8 cellular contexts compared by ENCODE assay signal in the genomic region with DNA sequence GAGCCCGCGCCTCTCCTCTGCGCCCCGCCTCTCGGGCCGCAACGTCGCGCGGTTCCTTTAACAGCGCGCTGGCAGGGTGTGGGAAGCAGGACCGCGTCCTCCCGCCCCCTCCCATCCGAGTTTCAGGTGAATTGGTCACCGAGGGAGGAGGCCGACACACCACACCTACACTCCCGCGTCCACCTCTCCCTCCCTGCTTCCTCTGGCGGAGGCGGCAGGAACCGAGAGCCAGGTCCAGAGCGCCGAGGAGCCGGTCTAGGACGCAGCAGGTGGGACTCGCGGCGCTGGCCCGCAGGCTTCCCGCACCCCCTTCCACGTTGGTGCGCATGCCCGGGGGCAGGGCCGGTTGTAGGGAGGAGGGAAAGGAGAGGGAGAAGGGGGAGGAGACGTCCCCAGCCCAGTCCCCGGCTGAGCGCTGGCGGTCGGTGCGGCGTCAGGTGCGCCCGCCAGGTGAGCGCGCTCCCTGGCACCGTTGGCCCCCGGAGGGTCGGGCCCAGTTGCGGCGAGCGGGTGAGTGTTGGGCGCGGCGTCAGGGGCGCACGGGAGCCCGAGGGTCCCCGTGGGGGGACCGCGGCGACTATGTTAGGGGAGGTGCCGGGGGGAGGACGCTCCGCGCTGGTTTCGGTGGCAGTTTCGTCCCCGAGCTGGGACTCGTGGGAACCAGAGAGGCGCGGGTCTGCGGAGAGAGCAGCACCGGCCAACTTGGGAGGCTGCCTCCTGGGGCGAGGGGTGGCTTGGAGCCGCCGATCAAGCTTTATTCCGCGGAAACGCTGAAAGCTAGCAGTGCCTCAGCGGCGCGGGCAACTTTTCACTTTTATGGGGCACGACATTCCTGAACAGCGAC.
DNase-seq lines count a peak whose midpoint lies in the region; ATAC-seq and TF ChIP-seq lines count a peak whose summit lies in the region.

Gene OCLN, plus strand, starts transcription at position 400 of the 844 bp plus-strand sequence. CDS start 11,455 bp downstream, outside the sequence.

- TF ChIP-seq CTCF in C4-2B (conservative IDR thresholded peaks at IDR 0.05) = no peak; the same call in 1 of the 2 replicates
- no peak for TF ChIP-seq CTCF in RWPE1 (conservative IDR thresholded peaks at IDR 0.05; ENCODE audit: low read depth)

- TF ChIP-seq POLR2A in GM19193 (IDR thresholded peaks at IDR 0.05; ENCODE audit: extremely low read depth, insufficient read depth, insufficient read length) = peak; percentile 22

- H3K36me3 ChIP-seq in HUES6 (ENCODE audit: control insufficient read depth, insufficient read depth, low read length) = no peaks in the 10 kb centered on the region

- POLR2A ChIA-PET in RWPE1 (lab: Yijun Ruan, JAX; ENCODE audit: low non-redundant PET) = interaction anchor here (1.0 kb wide), 1 partner anchor 25 kb away, joined by 3 read pairs; no protein-coding TSS in a partner anchor

- H3K27me3 ChIP-seq in HUES6 (ENCODE audit: control insufficient read depth, insufficient read depth, low read length) = peaks cover 33% of the 10 kb centered on the region; the same call in 1 of the 2 replicates

- H3K4me3 ChIP-seq in HUES6 (ENCODE audit: low read depth, low read length) = peak within 1 kb of the TSS; percentile 86

- H3K4me1 ChIP-seq in HUES6 (ENCODE audit: control insufficient read depth, insufficient read depth, low read length) = peaks cover 30% of the 10 kb centered on the region

- no peaks in the 10 kb centered on the region for H3K9me3 ChIP-seq in HUES6 (ENCODE audit: control insufficient read depth, insufficient read depth, low read depth, low read length)

- peak within 1 kb of the TSS; percentile 88 for H3K27ac ChIP-seq in C4-2B
- H3K27ac ChIP-seq in HUES6 (ENCODE audit: low read depth, low read length) = peak within 1 kb of the TSS; percentile 73
- H3K27ac ChIP-seq in RWPE1 = no peak within 1 kb of the TSS

- H3K9ac ChIP-seq in HUES6 (ENCODE audit: low read length) = peak within 1 kb of the TSS; percentile 87

- peak; percentile 84 for DNase-seq in RWPE1 (ENCODE audit: low spot score)
- DNase-seq in cerebellar nuclear complex (lab: John Stamatoyannopoulos, UW) = peak; percentile 42
- peak; percentile 94 for DNase-seq in left kidney (ENCODE audit: low read depth, low spot score)
- DNase-seq in stimulated activated CD8-positive, alpha-beta memory T cell treated with anti-CD3 and anti-CD28 coated beads, Interleukin-4, amount 100 ng/mL, for 48 hours = peak; percentile 39

- CTCF ChIA-PET in RWPE1 (lab: Yijun Ruan, JAX) = interaction anchor here (0.7 to 1.0 kb wide), 2 partner anchors 24 to 35 kb away, joined by 3 to 4 read pairs; no protein-coding TSS in a partner anchor

- no peak for ATAC-seq in GM18858 (IDR thresholded peaks at IDR 0.05; ENCODE audit: unreplicated experiment)

Comparison
In these comparisons a context has a peak if more than half of its experiments do, and no peak if none do; other contexts are left out.
1. DNase-seq: peak in every context shown above with its lines; median percentile 94 in left kidney; 84 in RWPE1; 42 in cerebellar nuclear complex; 39 in stimulated activated CD8-positive, alpha-beta memory T cell treated with anti-CD3 and anti-CD28 coated beads, Interleukin-4, amount 100 ng/mL, for 48 hours.